Comparison of ENCODE assay signal across 22 cellular contexts in genomic region chr17:28256370-28256769, GRCh38.
"Had no signal": no experiment of that assay in that cellular context is flagged by ENCODE, and none has a peak within 500 bp of the region (broad histone marks: within the 10 kb centered on the region; RNA-seq: fewer than 3 reads in every experiment).

No MANE protein-coding gene starts in this region.

- H3K4me3 ChIP-seq: MG63, SJSA1, SK-N-MC had no signal

- H3K36me3 ChIP-seq: MG63, SJSA1 had no signal

- H3K27ac ChIP-seq: HL-60, SJSA1, SK-N-MC had no signal

- FAIRE-seq: HTR-8/SVneo, RCC 7860 had no signal

- H3K27me3 ChIP-seq: MG63, SJSA1 had no signal

- H3K4me1 ChIP-seq: SJSA1 had no signal

- DNase-seq: Karpas-422, KG1, MG63, NCI-H1092, NCI-H1105 treated with DMSO at 0.1 percent for 48 hours, NCI-H1417 treated with DMSO at 0.1 percent for 48 hours, NCI-H146, NCI-H1694 treated with DMSO at 0.1 percent for 48 hours, NCI-H1930, NCI-H2081, NCI-H2107, NCI-H2227 treated with DMSO at 0.1 percent for 48 hours, NCI-H524 treated with DMSO at 0.1 percent for 48 hours, NCI-H774, Right ventricle myocardium superior, RPMI8226, SIG-M5 had no signal
